16 cellular contexts compared by ENCODE assay signal in genomic region chrX:14963447-14964236, GRCh38.
DNase-seq lines count a peak whose midpoint lies in the region; ATAC-seq and TF ChIP-seq lines count a peak whose summit lies in the region.
"Had no signal": no experiment of that assay in that cellular context is flagged by ENCODE, and none has a peak within 500 bp of the region (broad histone marks: within the 10 kb centered on the region; RNA-seq: fewer than 3 reads in every experiment).

No MANE protein-coding gene starts in this region.

- TF ChIP-seq POLR2A in gastroesophageal sphincter (IDR thresholded peaks at IDR 0.05): no peak

- H3K27me3 ChIP-seq in neuronal stem cell (ENCODE audit: control insufficient read depth in 3 of 3, insufficient read depth in 3 of 3, low read depth in 1 of 3, low read length in 3 of 3) (no peaks in the 10 kb centered on the region), gastroesophageal sphincter (no peaks in the 10 kb centered on the region)

- H3K36me3 ChIP-seq in neuronal stem cell (replicated peaks in 1 of 2; ENCODE audit: control insufficient read depth in 2 of 2, insufficient read depth in 2 of 2, low read length in 2 of 2) (no peaks in the 10 kb centered on the region), gastroesophageal sphincter (no peaks in the 10 kb centered on the region)

- no peaks in the 10 kb centered on the region for H3K27me3 Mint-ChIP-seq in activated CD4-positive, alpha-beta memory T cell treated with anti-CD3 and anti-CD28 coated beads, Interleukin-2, amount 10 ng/mL, durations not matched to agents 7 days and 5 days

- no peak for TF ChIP-seq CTCF in gastroesophageal sphincter (IDR thresholded peaks at IDR 0.05)

- no peak overlapping the region for H3K14ac ChIP-seq in neuronal stem cell (ENCODE audit: low read length)

- H2AFZ ChIP-seq in neuronal stem cell (ENCODE audit: low read length): peak overlapping the region; percentile 18

- H3K4ac ChIP-seq in neuronal stem cell (ENCODE audit: low read length): no peak overlapping the region

- H3K4me2 ChIP-seq in neuronal stem cell (ENCODE audit: insufficient read depth, low read length, poor library complexity, severe bottlenecking): no peak overlapping the region

- H2BK5ac ChIP-seq in neuronal stem cell (ENCODE audit: low read length): no peak overlapping the region

- H3K9me3 Mint-ChIP-seq in activated CD4-positive, alpha-beta memory T cell treated with anti-CD3 and anti-CD28 coated beads, Interleukin-2, amount 10 ng/mL, durations not matched to agents 7 days and 5 days: no peaks in the 10 kb centered on the region

- H3K9me3 ChIP-seq in neuronal stem cell (replicated peaks in 1 of 2; ENCODE audit: control insufficient read depth in 2 of 2, insufficient read depth in 1 of 2, low read depth in 1 of 2, low read length in 2 of 2) (no peaks in the 10 kb centered on the region), gastroesophageal sphincter (no peaks in the 10 kb centered on the region)

- H4K8ac ChIP-seq in neuronal stem cell (ENCODE audit: low read depth, low read length): no peak overlapping the region

- DNase-seq in EL (peak; percentile 72), NCI-H82 (lab: John Stamatoyannopoulos, UW) (peak; percentile 76), dermis blood vessel endothelial cell (peak; percentile 49), neuronal stem cell (ENCODE audit: low spot score) (no peak), NCI-H146 (lab: John Stamatoyannopoulos, UW) (no peak), NK-92 (lab: John Stamatoyannopoulos, UW; ENCODE audit: unreplicated experiment) (no peak)
- DNase-seq in activated CD4-positive, alpha-beta memory T cell treated with anti-CD3 and anti-CD28 coated beads, Interleukin-2, amount 10 ng/mL, durations not matched to agents 7 days and 5 days: no peak
- DNase-seq: activated CD8-positive, alpha-beta memory T cell treated with anti-CD3 and anti-CD28 coated beads for 24 hours; activated gamma-delta T cell treated with Interleukin-2 at 50 U/mL for 16 hours; islet precursor cell; MM.1S; naive thymus-derived CD4-positive, alpha-beta T cell; NCI-H2171 treated with DMSO at 0.1 percent for 48 hours had no signal

- no peaks in the 10 kb centered on the region for H3K79me1 ChIP-seq in neuronal stem cell (ENCODE audit: low read depth, low read length)

- H3K4me3 ChIP-seq in neuronal stem cell (ENCODE audit: low read length in 2 of 2) (no peak overlapping the region), gastroesophageal sphincter (no peak overlapping the region)

- no peak overlapping the region for H2BK12ac ChIP-seq in neuronal stem cell (ENCODE audit: low read length)

- no peak for TF ChIP-seq EP300 in gastroesophageal sphincter (IDR thresholded peaks at IDR 0.05)

- H4K91ac ChIP-seq in neuronal stem cell (ENCODE audit: low read depth, low read length, poor library complexity): no peak overlapping the region

- POLR2A ChIA-PET in activated CD4-positive, alpha-beta memory T cell treated with anti-CD3 and anti-CD28 coated beads, Interleukin-2, amount 10 ng/mL, durations not matched to agents 7 days and 5 days (lab: Charles Lee): no interaction called here

- H3K36me3 Mint-ChIP-seq in activated CD4-positive, alpha-beta memory T cell treated with anti-CD3 and anti-CD28 coated beads, Interleukin-2, amount 10 ng/mL, durations not matched to agents 7 days and 5 days (ENCODE audit: low read depth): no peaks in the 10 kb centered on the region
- H3K36me3 Mint-ChIP-seq: naive thymus-derived CD4-positive, alpha-beta T cell had no signal

- H2BK120ac ChIP-seq in neuronal stem cell (ENCODE audit: low read depth, low read length): no peak overlapping the region

- H3K4me1 Mint-ChIP-seq in activated CD4-positive, alpha-beta memory T cell treated with anti-CD3 and anti-CD28 coated beads, Interleukin-2, amount 10 ng/mL, durations not matched to agents 7 days and 5 days: no peaks in the 10 kb centered on the region
- H3K4me1 Mint-ChIP-seq: naive thymus-derived CD4-positive, alpha-beta T cell had no signal

- no CpG with 5 or more reads among the region's 1 CpG for WGBS in neuronal stem cell (ENCODE audit: extremely low coverage in 2 of 2, insufficient read length in 2 of 2, insufficient replicate concordance in 1 of 2), 2 donors
- 91% methylated on average over 1 of the region's 1 CpG; no CpG with 5 or more reads in 1 of the 2 donors for WGBS in gastroesophageal sphincter (ENCODE audit: low coverage in 1 of 2), 2 donors

- CTCF ChIA-PET in activated CD4-positive, alpha-beta memory T cell treated with anti-CD3 and anti-CD28 coated beads, Interleukin-2, amount 10 ng/mL, durations not matched to agents 7 days and 5 days (lab: Charles Lee): no interaction called here

- no peak for ATAC-seq in gastroesophageal sphincter
- ATAC-seq: esophagus mucosa; naive thymus-derived CD4-positive, alpha-beta T cell; Panc1 had no signal

- H2BK15ac ChIP-seq in neuronal stem cell (ENCODE audit: low read length): no peak overlapping the region

- H3K27ac ChIP-seq in neuronal stem cell (replicated peaks; ENCODE audit: low read length) (no peak overlapping the region), gastroesophageal sphincter (no peak overlapping the region)

- no peak overlapping the region for H2AK5ac ChIP-seq in neuronal stem cell (ENCODE audit: low read depth, low read length)

- no peaks in the 10 kb centered on the region for H3K4me1 ChIP-seq in neuronal stem cell (ENCODE audit: control insufficient read depth in 2 of 2, insufficient read depth in 1 of 2, low read depth in 1 of 2, low read length in 2 of 2)
- H3K4me1 ChIP-seq in gastroesophageal sphincter: no peaks in the 10 kb centered on the region

- no peak overlapping the region for H3K23ac ChIP-seq in neuronal stem cell (ENCODE audit: low read depth, low read length, poor library complexity)

- no peak overlapping the region for H3K9ac ChIP-seq in neuronal stem cell (ENCODE audit: low read depth, low read length, poor library complexity)

- no peak overlapping the region for H3K27ac Mint-ChIP-seq in activated CD4-positive, alpha-beta memory T cell treated with anti-CD3 and anti-CD28 coated beads, Interleukin-2, amount 10 ng/mL, durations not matched to agents 7 days and 5 days
- H3K27ac Mint-ChIP-seq: naive thymus-derived CD4-positive, alpha-beta T cell had no signal

- H3K18ac ChIP-seq in neuronal stem cell (ENCODE audit: low read length): no peak overlapping the region

- no peak overlapping the region for H3K4me3 Mint-ChIP-seq in activated CD4-positive, alpha-beta memory T cell treated with anti-CD3 and anti-CD28 coated beads, Interleukin-2, amount 10 ng/mL, durations not matched to agents 7 days and 5 days
- H3K4me3 Mint-ChIP-seq: naive thymus-derived CD4-positive, alpha-beta T cell had no signal

Comparison
In these comparisons a context has a peak if more than half of its experiments do, and no peak if none do; other contexts are left out.
1. DNase-seq: peak in EL (single experiment), NCI-H82 (single experiment) and dermis blood vessel endothelial cell (single experiment); none in neuronal stem cell (single experiment), activated CD4-positive, alpha-beta memory T cell treated with anti-CD3 and anti-CD28 coated beads, Interleukin-2, amount 10 ng/mL, durations not matched to agents 7 days and 5 days (single experiment), NCI-H146 (single experiment) and NK-92 (single experiment).